Comparison of ENCODE assay signal across 9 cellular contexts in the genomic region with DNA sequence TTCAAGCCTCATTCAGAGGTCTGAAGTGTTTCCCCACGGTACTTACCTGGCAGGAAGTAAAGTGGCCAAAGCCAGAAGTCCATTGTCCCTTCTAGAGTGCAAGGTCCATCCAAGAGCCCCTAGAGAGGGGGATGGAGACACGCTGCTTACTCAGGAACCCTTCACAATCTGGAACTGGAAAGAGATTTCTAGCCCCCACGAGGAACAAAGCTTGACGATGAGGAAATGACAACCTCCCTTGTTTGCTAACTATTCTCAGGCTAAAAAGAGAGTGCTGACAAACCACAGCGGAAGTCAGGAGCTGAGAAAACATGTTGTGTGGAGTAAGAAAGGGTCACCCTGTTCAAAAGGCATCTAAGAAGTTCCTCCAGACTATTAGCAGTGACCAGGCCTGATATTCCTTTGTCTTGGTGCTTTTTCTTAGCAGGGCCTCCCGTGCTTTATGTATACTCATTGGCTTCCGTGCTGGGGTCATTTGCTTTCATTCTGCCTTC. TPM values are rescaled to one million over a fixed set of nuclear protein-coding genes. Genes with fewer than 3 reads are reported as not detected.
DNase-seq lines count a peak whose midpoint lies in the region; ATAC-seq and TF ChIP-seq lines count a peak whose summit lies in the region.
"Had no signal": no experiment of that assay in that cellular context is flagged by ENCODE, and none has a peak within 500 bp of the region (broad histone marks: within the 10 kb centered on the region; RNA-seq: fewer than 3 reads in every experiment).

A gene with protein sequence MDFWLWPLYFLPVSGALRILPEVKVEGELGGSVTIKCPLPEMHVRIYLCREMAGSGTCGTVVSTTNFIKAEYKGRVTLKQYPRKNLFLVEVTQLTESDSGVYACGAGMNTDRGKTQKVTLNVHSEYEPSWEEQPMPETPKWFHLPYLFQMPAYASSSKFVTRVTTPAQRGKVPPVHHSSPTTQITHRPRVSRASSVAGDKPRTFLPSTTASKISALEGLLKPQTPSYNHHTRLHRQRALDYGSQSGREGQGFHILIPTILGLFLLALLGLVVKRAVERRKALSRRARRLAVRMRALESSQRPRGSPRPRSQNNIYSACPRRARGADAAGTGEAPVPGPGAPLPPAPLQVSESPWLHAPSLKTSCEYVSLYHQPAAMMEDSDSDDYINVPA (minus strand): TSS at position 170 of the 494 bp plus-strand sequence. CDS start 87 bp downstream, at position 83.

- POLR2A ChIA-PET in activated CD4-positive, alpha-beta T cell treated with anti-CD3 and anti-CD28 coated beads, Interleukin-2, amount 10 ng/mL, durations not matched to agents 7 days and 5 days (lab: Charles Lee) = no interaction called here

- H3K27me3 ChIP-seq in DOHH2 (ENCODE audit: control insufficient read depth, low read length) = peaks cover 17% of the 10 kb centered on the region

- no peaks in the 10 kb centered on the region for H4K20me1 ChIP-seq in DOHH2 (ENCODE audit: control insufficient read depth, insufficient read depth, low read depth, low read length)

- no peaks in the 10 kb centered on the region for H3K79me2 ChIP-seq in DOHH2 (ENCODE audit: control insufficient read depth, low read length)

- no peak within 1 kb of the TSS for H3K4me3 Mint-ChIP-seq in activated CD4-positive, alpha-beta T cell treated with anti-CD3 and anti-CD28 coated beads, Interleukin-2, amount 10 ng/mL, durations not matched to agents 7 days and 5 days
- H3K4me3 Mint-ChIP-seq: stimulated activated effector memory CD8-positive, alpha-beta T cell treated with anti-CD3 and anti-CD28 coated beads, Interleukin-12 subunit alpha, Interleukin-12 subunit beta, amount 100 ng/mL, for 72 hours had no signal

- no peaks in the 10 kb centered on the region for H3K9me2 ChIP-seq in DOHH2 (replicated peaks; ENCODE audit: control insufficient read depth, low read length)

- peak within 1 kb of the TSS; percentile 85 for H3K4me2 ChIP-seq in DOHH2 (ENCODE audit: low read length)

- peak; percentile 73 for DNase-seq in activated CD4-positive, alpha-beta T cell treated with anti-CD3 and anti-CD28 coated beads, Interleukin-2, amount 10 ng/mL, durations not matched to agents 7 days and 5 days
- peak; percentile 41 for DNase-seq in mucosa of gallbladder (ENCODE audit: low spot score)
- DNase-seq in foreskin melanocyte = no peak
- DNase-seq in kidney tubule cell (ENCODE audit: low spot score) = no peak
- no peak for DNase-seq in posterior vena cava (ENCODE audit: low spot score)

- H3K4me3 ChIP-seq in DOHH2 (ENCODE audit: low read length) = peak within 1 kb of the TSS; percentile 55

- no peaks in the 10 kb centered on the region for H3K9me3 ChIP-seq in DOHH2 (ENCODE audit: control insufficient read depth, insufficient read depth, low read length)

- no peak within 1 kb of the TSS for H3K27ac Mint-ChIP-seq in activated CD4-positive, alpha-beta T cell treated with anti-CD3 and anti-CD28 coated beads, Interleukin-2, amount 10 ng/mL, durations not matched to agents 7 days and 5 days
- H3K27ac Mint-ChIP-seq: stimulated activated effector memory CD8-positive, alpha-beta T cell treated with anti-CD3 and anti-CD28 coated beads, Interleukin-12 subunit alpha, Interleukin-12 subunit beta, amount 100 ng/mL, for 72 hours had no signal

- peaks cover 51% of the 10 kb centered on the region for H3K4me1 ChIP-seq in DOHH2 (ENCODE audit: control insufficient read depth, low read length)

- H3K36me3 ChIP-seq in DOHH2 (ENCODE audit: control insufficient read depth, low read length) = no peaks in the 10 kb centered on the region

- peaks cover 40% of the 10 kb centered on the region for H3K4me1 Mint-ChIP-seq in activated CD4-positive, alpha-beta T cell treated with anti-CD3 and anti-CD28 coated beads, Interleukin-2, amount 10 ng/mL, durations not matched to agents 7 days and 5 days

- no peak for TF ChIP-seq CTCF in DOHH2 (IDR thresholded peaks at IDR 0.05; ENCODE audit: low read depth, low read length, poor library complexity, severe bottlenecking)

- peaks cover 4% of the 10 kb centered on the region; the same call in 1 of the 2 replicates for H3F3A ChIP-seq in DOHH2 (ENCODE audit: control insufficient read depth, insufficient read depth)

- intact Hi-C loops in posterior vena cava (cut with DNase I) = no loop called here

- no peaks in the 10 kb centered on the region for H3K9me3 Mint-ChIP-seq in activated CD4-positive, alpha-beta T cell treated with anti-CD3 and anti-CD28 coated beads, Interleukin-2, amount 10 ng/mL, durations not matched to agents 7 days and 5 days
- H3K9me3 Mint-ChIP-seq: stimulated activated effector memory CD8-positive, alpha-beta T cell treated with anti-CD3 and anti-CD28 coated beads, Interleukin-12 subunit alpha, Interleukin-12 subunit beta, amount 100 ng/mL, for 72 hours had no signal

- peak within 1 kb of the TSS; percentile 68 for H3K27ac ChIP-seq in DOHH2 (ENCODE audit: low read depth, low read length)

- H3K36me3 Mint-ChIP-seq in activated CD4-positive, alpha-beta T cell treated with anti-CD3 and anti-CD28 coated beads, Interleukin-2, amount 10 ng/mL, durations not matched to agents 7 days and 5 days (ENCODE audit: low read depth) = peaks cover 30% of the 10 kb centered on the region

- ATAC-seq in HG03066 (IDR thresholded peaks at IDR 0.05; ENCODE audit: low read depth, unreplicated experiment) (peak; percentile 22), HG02970 (IDR thresholded peaks at IDR 0.05; ENCODE audit: low FRiP score, unreplicated experiment) (no peak)
- ATAC-seq: stimulated activated effector memory CD8-positive, alpha-beta T cell treated with anti-CD3 and anti-CD28 coated beads, Interleukin-12 subunit alpha, Interleukin-12 subunit beta, amount 100 ng/mL, for 72 hours had no signal

- CTCF ChIA-PET in activated CD4-positive, alpha-beta T cell treated with anti-CD3 and anti-CD28 coated beads, Interleukin-2, amount 10 ng/mL, durations not matched to agents 7 days and 5 days (lab: Charles Lee) = interaction anchor here (0.7 to 2.9 kb wide), 14 partner anchors 9 to 309 kb away, joined by 3 to 31 read pairs (median 4); a partner anchor contains a TSS

- H3K27me3 Mint-ChIP-seq in activated CD4-positive, alpha-beta T cell treated with anti-CD3 and anti-CD28 coated beads, Interleukin-2, amount 10 ng/mL, durations not matched to agents 7 days and 5 days = no peaks in the 10 kb centered on the region

RNA-seq across cellular contexts. Expression of the gene that starts here (rescaled TPM):
- total RNA-seq in activated CD4-positive, alpha-beta T cell treated with anti-CD3 and anti-CD28 coated beads, Interleukin-2, amount 10 ng/mL, durations not matched to agents 7 days and 5 days = 100 to 1,000 TPM; 151 to 157 TPM
- total RNA-seq in mucosa of gallbladder (8.0 TPM), posterior vena cava (1 to 10 TPM; 1.4 to 3.3 TPM)

Comparison
In these comparisons a context has a peak if more than half of its experiments do, and no peak if none do; other contexts are left out.
1. RNA of the gene that starts here (total RNA-seq): 151 to 157 TPM in activated CD4-positive, alpha-beta T cell treated with anti-CD3 and anti-CD28 coated beads, Interleukin-2, amount 10 ng/mL, durations not matched to agents 7 days and 5 days; 8.0 TPM in mucosa of gallbladder (single experiment) and 1.4 to 3.3 TPM in posterior vena cava; every median in the first group is over 10 times any median in the second.
2. DNase-seq: peak in activated CD4-positive, alpha-beta T cell treated with anti-CD3 and anti-CD28 coated beads, Interleukin-2, amount 10 ng/mL, durations not matched to agents 7 days and 5 days (single experiment) and mucosa of gallbladder (single experiment); none in foreskin melanocyte (single experiment), kidney tubule cell (single experiment) and posterior vena cava (single experiment).